10 cellular contexts compared by ENCODE assay signal in genomic region chr12:3365416-3366385, GRCh38.
DNase-seq lines count a peak whose midpoint lies in the region; ATAC-seq and TF ChIP-seq lines count a peak whose summit lies in the region.
"Had no signal": no experiment of that assay in that cellular context is flagged by ENCODE, and none has a peak within 500 bp of the region (broad histone marks: within the 10 kb centered on the region; RNA-seq: fewer than 3 reads in every experiment).

No MANE protein-coding gene starts in this region.

- H3K4me1 ChIP-seq in right atrium auricular region = peaks cover 0 to 11% of the 10 kb centered on the region in 2 donors

- peak overlapping the region; percentile 54 for H3K4me3 ChIP-seq in H7 (ENCODE audit: insufficient read depth, low read depth, low read length)
- peak overlapping the region; percentile 24 to 43 for H3K4me3 ChIP-seq in right atrium auricular region

- ATAC-seq in sciatic nerve = peak; percentile 75
- no peak for ATAC-seq in GM19463 (IDR thresholded peaks at IDR 0.05; ENCODE audit: unreplicated experiment)

- no peaks in the 10 kb centered on the region for H3K36me3 Mint-ChIP-seq in activated T-helper 1 cell treated with anti-CD3 and anti-CD28 coated beads, Interleukin-12 subunit alpha, Interleukin-12 subunit beta, Interleukin-2, Interleukin-4 antibody, amounts not matched to agents 30 ng/mL and 10 ng/mL and 1 ng/mL, durations not matched to agents 14 hours and 24 hours and 36 hours (ENCODE audit: low read depth)

- H3K9me3 Mint-ChIP-seq in activated T-helper 1 cell treated with anti-CD3 and anti-CD28 coated beads, Interleukin-12 subunit alpha, Interleukin-12 subunit beta, Interleukin-2, Interleukin-4 antibody, amounts not matched to agents 30 ng/mL and 10 ng/mL and 1 ng/mL, durations not matched to agents 14 hours and 24 hours and 36 hours = no peaks in the 10 kb centered on the region

- CTCF ChIA-PET in RWPE1 (lab: Yijun Ruan, JAX) = interaction anchor here (1.3 to 1.7 kb wide), 3 partner anchors 14 to 66 kb away, joined by 3 to 10 read pairs (median 6); no protein-coding TSS in a partner anchor

- H3K27ac ChIP-seq in RWPE1 (no peak overlapping the region), right atrium auricular region (no peak overlapping the region)

- no peaks in the 10 kb centered on the region for H3K9me3 ChIP-seq in right atrium auricular region

- POLR2A ChIA-PET in RWPE1 (lab: Yijun Ruan, JAX; ENCODE audit: low non-redundant PET) = no interaction called here

- intact Hi-C loops in sciatic nerve (cut with DNase I) = no loop called here
- intact Hi-C loops in activated T-helper 1 cell treated with anti-CD3 and anti-CD28 coated beads, Interleukin-12 subunit alpha, Interleukin-12 subunit beta, Interleukin-2, Interleukin-4 antibody, amounts not matched to agents 30 ng/mL and 10 ng/mL and 1 ng/mL, durations not matched to agents 14 hours and 24 hours and 36 hours (cut with micrococcal nuclease) = no loop called here

- no peak for TF ChIP-seq CTCF in RWPE1 (conservative IDR thresholded peaks at IDR 0.05; ENCODE audit: low read depth)
- no peak for TF ChIP-seq CTCF in right atrium auricular region (IDR thresholded peaks at IDR 0.05)

- H3K4me1 Mint-ChIP-seq in activated T-helper 1 cell treated with anti-CD3 and anti-CD28 coated beads, Interleukin-12 subunit alpha, Interleukin-12 subunit beta, Interleukin-2, Interleukin-4 antibody, amounts not matched to agents 30 ng/mL and 10 ng/mL and 1 ng/mL, durations not matched to agents 14 hours and 24 hours and 36 hours (ENCODE audit: low read depth) = no peaks in the 10 kb centered on the region

- no peak overlapping the region for H3K4me3 Mint-ChIP-seq in activated T-helper 1 cell treated with anti-CD3 and anti-CD28 coated beads, Interleukin-12 subunit alpha, Interleukin-12 subunit beta, Interleukin-2, Interleukin-4 antibody, amounts not matched to agents 30 ng/mL and 10 ng/mL and 1 ng/mL, durations not matched to agents 14 hours and 24 hours and 36 hours

- peaks cover 38% of the 10 kb centered on the region for H3K27me3 ChIP-seq in H7 (ENCODE audit: control insufficient read depth, insufficient read depth, low read length)
- H3K27me3 ChIP-seq in right atrium auricular region = peaks cover 5 to 6% of the 10 kb centered on the region in 2 donors

- H3K36me3 ChIP-seq in H7 (replicated peaks; ENCODE audit: control insufficient read depth, insufficient read depth, low read length) = no peaks in the 10 kb centered on the region
- no peaks in the 10 kb centered on the region for H3K36me3 ChIP-seq in right atrium auricular region

- DNase-seq in H7 (peak; percentile 95), RWPE1 (ENCODE audit: low spot score) (peak; percentile 64), right atrium auricular region (ENCODE audit: low spot score) (no peak), sciatic nerve (ENCODE audit: low spot score) (no peak), MV-4-11 (lab: John Stamatoyannopoulos, UW) (no peak), SIG-M5 (lab: John Stamatoyannopoulos, UW) (no peak)
- no peak for DNase-seq in activated T-helper 1 cell treated with anti-CD3 and anti-CD28 coated beads, Interleukin-12 subunit alpha, Interleukin-12 subunit beta, Interleukin-2, Interleukin-4 antibody, amounts not matched to agents 30 ng/mL and 10 ng/mL and 1 ng/mL, durations not matched to agents 14 hours and 24 hours and 36 hours (ENCODE audit: low spot score)
- DNase-seq: effector CD4-positive, alpha-beta T cell; KBM-7 had no signal

- H3K27ac Mint-ChIP-seq in activated T-helper 1 cell treated with anti-CD3 and anti-CD28 coated beads, Interleukin-12 subunit alpha, Interleukin-12 subunit beta, Interleukin-2, Interleukin-4 antibody, amounts not matched to agents 30 ng/mL and 10 ng/mL and 1 ng/mL, durations not matched to agents 14 hours and 24 hours and 36 hours = no peak overlapping the region

- peaks cover 15% of the 10 kb centered on the region for H3K27me3 Mint-ChIP-seq in activated T-helper 1 cell treated with anti-CD3 and anti-CD28 coated beads, Interleukin-12 subunit alpha, Interleukin-12 subunit beta, Interleukin-2, Interleukin-4 antibody, amounts not matched to agents 30 ng/mL and 10 ng/mL and 1 ng/mL, durations not matched to agents 14 hours and 24 hours and 36 hours (ENCODE audit: insufficient read depth)

Comparison
In these comparisons a context has a peak if more than half of its experiments do, and no peak if none do; other contexts are left out.
1. DNase-seq: peak in H7 (single experiment) and RWPE1 (single experiment); none in right atrium auricular region (single experiment), sciatic nerve (single experiment), MV-4-11 (single experiment), SIG-M5 (single experiment) and activated T-helper 1 cell treated with anti-CD3 and anti-CD28 coated beads, Interleukin-12 subunit alpha, Interleukin-12 subunit beta, Interleukin-2, Interleukin-4 antibody, amounts not matched to agents 30 ng/mL and 10 ng/mL and 1 ng/mL, durations not matched to agents 14 hours and 24 hours and 36 hours (single experiment).